Comparison of ENCODE assay signal across 1 cellular context in genomic region chr7:112206238-112207105, GRCh38.
A peak's percentile ranks its signal among the peaks of the same experiment; 100 is the strongest.
TF ChIP-seq lines count a peak whose summit lies in the region.

TSS of gene DOCK4 (minus strand) at chr7:112206399. CDS start at chr7:112206138, 261 bp downstream.
TSS of gene ZNF277 (plus strand) at chr7:112206695. CDS start at chr7:112206717, 22 bp downstream.

TF ChIP-seq in K562, 482 proteins besides CTCF, POLR2A, EP300 and RAD21 (continued from another document and continues in another):
- peak; percentile 90 to 92 for TF ChIP-seq NRF1 (conservative IDR thresholded peaks at IDR 0.05 in 1 of 2, IDR thresholded peaks at IDR 0.05 in 1 of 2)
- no peak for TF ChIP-seq ZNF23 (CRISPR knock-in tag; IDR thresholded peaks at IDR 0.05)
- peak; percentile 71 for TF ChIP-seq CCNT2 (IDR thresholded peaks at IDR 0.05; ENCODE audit: borderline replicate concordance, extremely low read depth, insufficient read length, low read depth, low read length)
- TF ChIP-seq ZNF668 (CRISPR knock-in tag; IDR thresholded peaks at IDR 0.05), result no peak
- no peak for TF ChIP-seq TRIM28 (IDR thresholded peaks at IDR 0.05)
- no peak for TF ChIP-seq TEAD2 (tag; IDR thresholded peaks at IDR 0.05)
- peak; percentile 59; the same call in 1 of the 2 replicates for TF ChIP-seq ESRRA (IDR thresholded peaks at IDR 0.05; ENCODE audit: borderline replicate concordance, low read depth)
- TF ChIP-seq MTA1 (IDR thresholded peaks at IDR 0.05; ENCODE audit: borderline replicate concordance), result no peak
- 0 out of 2 replicates have a peak, but pooled peaks have one; percentile 32 for TF ChIP-seq LARP7 (IDR thresholded peaks at IDR 0.05)
- TF ChIP-seq HOMEZ (CRISPR knock-in tag; IDR thresholded peaks at IDR 0.05), result 0 out of 2 replicates have a peak, but pooled peaks have one; percentile 11
- TF ChIP-seq ZNF121 (CRISPR knock-in tag; conservative IDR thresholded peaks at IDR 0.05), result no peak
- no peak for TF ChIP-seq ZNF79 (CRISPR knock-in tag; IDR thresholded peaks at IDR 0.05; ENCODE audit: low read depth)
- TF ChIP-seq MTF1 (CRISPR knock-in tag; IDR thresholded peaks at IDR 0.05; ENCODE audit: borderline replicate concordance), result no peak
- TF ChIP-seq SNIP1 (IDR thresholded peaks at IDR 0.05; ENCODE audit: low read depth), result no peak
- no peak for TF ChIP-seq KDM4B (IDR thresholded peaks at IDR 0.05; ENCODE audit: borderline replicate concordance in 2 of 2, low read depth in 1 of 2)
- TF ChIP-seq ZNF274 (IDR thresholded peaks at IDR 0.05; ENCODE audit: borderline replicate concordance, low read depth, low read length), result no peak
- peak; percentile 95; the same call in 1 of the 2 replicates for TF ChIP-seq KDM2B (CRISPR knock-in tag; IDR thresholded peaks at IDR 0.05)
- peak; percentile 18; the same call in 1 of the 2 replicates for TF ChIP-seq GATAD2A (IDR thresholded peaks at IDR 0.05)
- TF ChIP-seq PHF20 (IDR thresholded peaks at IDR 0.05; ENCODE audit: partially characterized antibody), result peak; percentile 94
- no peak for TF ChIP-seq ZNF184 (CRISPR knock-in tag; IDR thresholded peaks at IDR 0.05)
- TF ChIP-seq TCF7L2 (IDR thresholded peaks at IDR 0.05; ENCODE audit: low read depth, low read length), result peak; percentile 71
- no peak for TF ChIP-seq NONO (IDR thresholded peaks at IDR 0.05; ENCODE audit: low read depth in 2 of 2, low read length in 1 of 2)
- peak; percentile 45 for TF ChIP-seq POLR2B (IDR thresholded peaks at IDR 0.05; ENCODE audit: low read depth, partially characterized antibody)
- peak; percentile 11; the same call in 1 of the 2 replicates for TF ChIP-seq SMARCA4 (IDR thresholded peaks at IDR 0.05)
- no peak for TF ChIP-seq KLF16 (IDR thresholded peaks at IDR 0.05)
- TF ChIP-seq BCOR (IDR thresholded peaks at IDR 0.05), result no peak
- no peak for TF ChIP-seq CBFA2T3 (IDR thresholded peaks at IDR 0.05)
- no peak for TF ChIP-seq ELK3 (CRISPR knock-in tag; IDR thresholded peaks at IDR 0.05)
- no peak for TF ChIP-seq ZMIZ1 (IDR thresholded peaks at IDR 0.05; ENCODE audit: low read depth in 2 of 2, low read length in 2 of 2)
- peak; percentile 60; the same call in 1 of the 2 replicates for TF ChIP-seq ETV5 (CRISPR knock-in tag; IDR thresholded peaks at IDR 0.05; ENCODE audit: low read depth)
- no peak for TF ChIP-seq ARID2 (IDR thresholded peaks at IDR 0.05)
- TF ChIP-seq ZSCAN29 (IDR thresholded peaks at IDR 0.05), result no peak
- no peak for TF ChIP-seq CEBPB (tag; IDR thresholded peaks at IDR 0.05)
- TF ChIP-seq AFF4 (CRISPR knock-in tag; IDR thresholded peaks at IDR 0.05), result peak; percentile 49; the same call in 1 of the 2 replicates
- no peak for TF ChIP-seq TRIM25 (IDR thresholded peaks at IDR 0.05; ENCODE audit: borderline replicate concordance)
- TF ChIP-seq SRSF7 (optimal IDR thresholded peaks at IDR 0.05; ENCODE audit: low read depth, low read length), result no peak
- no peak for TF ChIP-seq STAT5A (IDR thresholded peaks at IDR 0.05; ENCODE audit: borderline replicate concordance, low read length)
- TF ChIP-seq RB1 (IDR thresholded peaks at IDR 0.05; ENCODE audit: low read depth), result peak; percentile 72
- no peak for TF ChIP-seq MEIS2 (IDR thresholded peaks at IDR 0.05; ENCODE audit: partially characterized antibody)
- TF ChIP-seq HBP1 (CRISPR knock-in tag; IDR thresholded peaks at IDR 0.05), result no peak
- TF ChIP-seq BRD9 (IDR thresholded peaks at IDR 0.05; ENCODE audit: low read depth, partially characterized antibody), result no peak
- TF ChIP-seq ZNF699 (CRISPR knock-in tag; IDR thresholded peaks at IDR 0.05; ENCODE audit: insufficient replicate concordance), result no peak
- no peak for TF ChIP-seq ID3 (CRISPR knock-in tag; IDR thresholded peaks at IDR 0.05)
- no peak for TF ChIP-seq ID3 (tag; IDR thresholded peaks at IDR 0.05)
- TF ChIP-seq ZNF780A (CRISPR knock-in tag; IDR thresholded peaks at IDR 0.05), result no peak
- peak; percentile 100 for TF ChIP-seq ELF1 (tag; IDR thresholded peaks at IDR 0.05)
- TF ChIP-seq RREB1 (CRISPR knock-in tag; IDR thresholded peaks at IDR 0.05), result no peak
- no peak; the same call in 1 of the 2 replicates for TF ChIP-seq ZNF444 (CRISPR knock-in tag; IDR thresholded peaks at IDR 0.05)
- TF ChIP-seq ZFP1 (CRISPR knock-in tag; IDR thresholded peaks at IDR 0.05), result no peak
- TF ChIP-seq ZNF707 (CRISPR knock-in tag; conservative IDR thresholded peaks at IDR 0.05), result no peak
